29 cellular contexts compared by ENCODE assay signal in the genomic region with DNA sequence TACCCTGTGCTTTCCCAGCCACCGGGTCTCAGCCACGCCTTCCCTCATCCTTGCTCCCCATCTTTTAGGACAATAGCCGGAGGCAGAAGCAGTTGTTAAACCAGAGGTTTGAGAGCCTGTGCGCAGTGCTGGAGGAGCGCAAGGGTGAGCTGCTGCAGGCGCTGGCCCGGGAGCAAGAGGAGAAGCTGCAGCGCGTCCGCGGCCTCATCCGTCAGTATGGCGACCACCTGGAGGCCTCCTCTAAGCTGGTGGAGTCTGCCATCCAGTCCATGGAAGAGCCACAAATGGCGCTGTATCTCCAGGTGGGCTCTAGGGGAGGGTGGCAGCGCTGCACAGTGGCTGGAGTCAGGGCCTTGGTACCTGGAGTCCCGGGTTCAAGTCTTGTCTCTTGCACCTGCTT. TPM values are rescaled to one million over a fixed set of nuclear protein-coding genes. Genes with fewer than 3 reads are reported as not detected.
DNase-seq lines count a peak whose midpoint lies in the region; ATAC-seq, FAIRE-seq and TF ChIP-seq lines count a peak whose summit lies in the region.
"Had no signal": no experiment of that assay in that cellular context is flagged by ENCODE, and none has a peak within 500 bp of the region (broad histone marks: within the 10 kb centered on the region; RNA-seq: fewer than 3 reads in every experiment).

No MANE protein-coding gene starts in this region.

- CTCF ChIA-PET in activated naive CD4-positive, alpha-beta T cell treated with anti-CD3 and anti-CD28 coated beads, Interleukin-2, amount 10 ng/mL, durations not matched to agents 7 days and 5 days (lab: Charles Lee) = interaction anchor here (0.6 to 1.3 kb wide), 2 partner anchors 26 to 62 kb away, joined by 3 to 4 read pairs; no protein-coding TSS in a partner anchor
- CTCF ChIA-PET in K562 (lab: Yijun Ruan, JAX; ENCODE audit: low intra/inter-chr PET ratio) = no interaction called here
- CTCF ChIA-PET in naive thymus-derived CD4-positive, alpha-beta T cell (lab: Charles Lee) = interaction anchor here (0.7 kb wide), 1 partner anchor 348 kb away, joined by 3 read pairs; no protein-coding TSS in a partner anchor

- peak overlapping the region; percentile 1 for H3K27ac Mint-ChIP-seq in activated naive CD4-positive, alpha-beta T cell treated with anti-CD3 and anti-CD28 coated beads, Interleukin-2, amount 10 ng/mL, durations not matched to agents 7 days and 5 days
- H3K27ac Mint-ChIP-seq in naive thymus-derived CD4-positive, alpha-beta T cell = no peak overlapping the region

- H3K36me3 Mint-ChIP-seq in activated naive CD4-positive, alpha-beta T cell treated with anti-CD3 and anti-CD28 coated beads, Interleukin-2, amount 10 ng/mL, durations not matched to agents 7 days and 5 days = peaks cover 8% of the 10 kb centered on the region
- H3K36me3 Mint-ChIP-seq in naive thymus-derived CD4-positive, alpha-beta T cell = peaks cover 4 to 14% (median 8%) of the 10 kb centered on the region in 5 donors

- BruUV-seq in K562 (replicated peaks; lab: Mats Ljungman, UMichigan) = no TSS peak

- H3K27me3 Mint-ChIP-seq in activated naive CD4-positive, alpha-beta T cell treated with anti-CD3 and anti-CD28 coated beads, Interleukin-2, amount 10 ng/mL, durations not matched to agents 7 days and 5 days = peaks cover 49% of the 10 kb centered on the region
- H3K27me3 Mint-ChIP-seq in naive thymus-derived CD4-positive, alpha-beta T cell = peaks cover 13 to 25% (median 19%) of the 10 kb centered on the region in 5 donors

- no peak overlapping the region for H3K4me3 Mint-ChIP-seq in activated naive CD4-positive, alpha-beta T cell treated with anti-CD3 and anti-CD28 coated beads, Interleukin-2, amount 10 ng/mL, durations not matched to agents 7 days and 5 days
- H3K4me3 Mint-ChIP-seq in naive thymus-derived CD4-positive, alpha-beta T cell = peak overlapping the region in 6 of 10 donors; percentile 15 to 59 (median 22)

- no peak for TF ChIP-seq POLR2A in K562 (conservative IDR thresholded peaks at IDR 0.05)

- no peak for FAIRE-seq in K562 (lab: Jason Lieb, UNC)
- FAIRE-seq in pancreas (lab: Jason Lieb, UNC) = no peak
- FAIRE-seq: GM12892 had no signal

- no peak for TF ChIP-seq EP300 in K562 (IDR thresholded peaks at IDR 0.05; ENCODE audit: low read length)

- no peak overlapping the region for H3K4me2 ChIP-seq in K562 (ENCODE audit: insufficient read depth, low read length)

- no peak overlapping the region for H3K4me3 ChIP-seq in K562
- H3K4me3 ChIP-seq in naive thymus-derived CD4-positive, alpha-beta T cell (ENCODE audit: low read length) = no peak overlapping the region
- no peak overlapping the region for H3K4me3 ChIP-seq in psoas muscle
- H3K4me3 ChIP-seq in pancreas = no peak overlapping the region
- H3K4me3 ChIP-seq: SJSA1 had no signal

- POLR2A ChIA-PET in K562 (lab: Yijun Ruan, JAX) = interaction anchor here (0.6 to 1.0 kb wide), 2 partner anchors 177 to 329 kb away, joined by 3 to 4 read pairs; no protein-coding TSS in a partner anchor
- POLR2A ChIA-PET in naive thymus-derived CD4-positive, alpha-beta T cell (lab: Charles Lee) = interaction anchor here (0.5 kb wide), 1 partner anchor 123 kb away, joined by 3 read pairs; the partner anchor contains the start of gene NRBP1

- H3K36me3 ChIP-seq in K562 (ENCODE audit: control insufficient read depth, insufficient read depth, low read length) = peaks cover 15% of the 10 kb centered on the region; the same call in 2 of the 3 replicates
- H3K36me3 ChIP-seq in naive thymus-derived CD4-positive, alpha-beta T cell (ENCODE audit: control insufficient read depth in 2 of 3, insufficient read depth in 3 of 3, low read length in 3 of 3) = peaks cover 0 to 11% (median 0%) of the 10 kb centered on the region in 3 experiments
- peaks cover 0 to 91% of the 10 kb centered on the region in 2 donors for H3K36me3 ChIP-seq in psoas muscle (ENCODE audit: insufficient read depth in 1 of 2, low read depth in 1 of 2)
- no peaks in the 10 kb centered on the region for H3K36me3 ChIP-seq in pancreas

- TF ChIP-seq RAD21 in K562 (CRISPR knock-in tag; conservative IDR thresholded peaks at IDR 0.05 in 1 of 2, IDR thresholded peaks at IDR 0.05 in 1 of 2) = no peak

- H3K4me1 ChIP-seq in K562 (replicated peaks in 1 of 2; ENCODE audit: control insufficient read depth in 2 of 2, insufficient read depth in 2 of 2, low read length in 2 of 2) (peaks cover 0 to 8% of the 10 kb centered on the region in 2 experiments; a peak in 3 of 5 replicates), psoas muscle (peaks cover 23% of the 10 kb centered on the region), pancreas (peaks cover 0 to 11% (median 8%) of the 10 kb centered on the region in 3 donors)
- H3K4me1 ChIP-seq in naive thymus-derived CD4-positive, alpha-beta T cell (ENCODE audit: control insufficient read depth in 2 of 2, insufficient read depth in 2 of 2, low read length in 2 of 2) = peaks cover 0 to 6% of the 10 kb centered on the region in 2 donors
- H3K4me1 ChIP-seq: SJSA1 had no signal

- ATAC-seq in K562 (no peak), psoas muscle (no peak), pancreas (no peak)
- ATAC-seq in naive thymus-derived CD4-positive, alpha-beta T cell = no peak
- ATAC-seq: HCT116, PC-3 had no signal

- H2AFZ ChIP-seq in K562 (ENCODE audit: low read depth, low read length) = no peak overlapping the region

- WGBS in K562 (ENCODE audit: insufficient coverage, low coverage, missing lambda C conversion rate) = 75% methylated on average over 15 of the region's 16 CpGs
- WGBS in psoas muscle, 3 donors = 86 to 89% (median 87%) methylated on average over 16 of the region's 16 CpGs
- WGBS in pancreas, 2 donors = 85 to 87% methylated on average over 16 of the region's 16 CpGs

- H3K9me3 ChIP-seq in K562 (replicated peaks; ENCODE audit: control insufficient read depth, insufficient read depth, low read depth, low read length) = no peaks in the 10 kb centered on the region
- H3K9me3 ChIP-seq in naive thymus-derived CD4-positive, alpha-beta T cell (ENCODE audit: control insufficient read depth in 2 of 3, low read length in 3 of 3) = no peaks in the 10 kb centered on the region
- H3K9me3 ChIP-seq in psoas muscle = no peaks in the 10 kb centered on the region
- no peaks in the 10 kb centered on the region for H3K9me3 ChIP-seq in pancreas
- H3K9me3 ChIP-seq: SJSA1 had no signal

- no peak for DNase-seq in activated naive CD4-positive, alpha-beta T cell treated with anti-CD3 and anti-CD28 coated beads, Interleukin-2, amount 10 ng/mL, durations not matched to agents 7 days and 5 days
- no peak for DNase-seq in activated naive CD4-positive, alpha-beta T cell treated with anti-CD3 and anti-CD28 coated beads, Interleukin-2, amount 50 U/mL, for 16 hours
- DNase-seq in K562 (ENCODE audit: extremely low read depth in 1 of 4, low spot score in 3 of 4) = no peak
- no peak for DNase-seq in naive thymus-derived CD4-positive, alpha-beta T cell
- no peak for DNase-seq in psoas muscle
- no peak for DNase-seq in NCI-H526 (lab: John Stamatoyannopoulos, UW)
- no peak for DNase-seq in NCI-H748 treated with DMSO at 0.1 percent for 48 hours (lab: John Stamatoyannopoulos, UW)
- no peak for DNase-seq in pancreas
- DNase-seq: 8988T; ACHN; DMS153; DND-41; GOT3; NCI-H1092; NCI-H1417 treated with DMSO at 0.1 percent for 48 hours; NCI-H1694 treated with DMSO at 0.1 percent for 48 hours; NCI-H2081 treated with DMSO at 0.1 percent for 48 hours; NCI-H2171; NCI-H524; NCI-H82; NK-92 treated with Interleukin-12 subunit alpha and Interleukin-12 subunit beta, amount 100 ng/mL, for 24 hours; PC-3; Right ventricle myocardium superior had no signal

- no peaks in the 10 kb centered on the region for H3K9me3 Mint-ChIP-seq in activated naive CD4-positive, alpha-beta T cell treated with anti-CD3 and anti-CD28 coated beads, Interleukin-2, amount 10 ng/mL, durations not matched to agents 7 days and 5 days
- H3K9me3 Mint-ChIP-seq in naive thymus-derived CD4-positive, alpha-beta T cell = no peaks in the 10 kb centered on the region
- H3K9me3 Mint-ChIP-seq: IgD-negative memory B cell had no signal

- H3K27ac ChIP-seq in K562 (ENCODE audit: extremely low read depth, low read depth, low read length) = no peak overlapping the region
- no peak overlapping the region for H3K27ac ChIP-seq in naive thymus-derived CD4-positive, alpha-beta T cell (ENCODE audit: low read depth, low read length)
- peak overlapping the region; percentile 21 for H3K27ac ChIP-seq in psoas muscle
- no peak overlapping the region for H3K27ac ChIP-seq in pancreas
- H3K27ac ChIP-seq: SJSA1 had no signal

- H3K79me2 ChIP-seq in K562 (ENCODE audit: control insufficient read depth, insufficient read depth, low read length) = no peaks in the 10 kb centered on the region

- H4K20me1 ChIP-seq in K562 (replicated peaks; ENCODE audit: control insufficient read depth, insufficient read depth, low read length) = no peaks in the 10 kb centered on the region

- peaks cover 9% of the 10 kb centered on the region for H3K4me1 Mint-ChIP-seq in activated naive CD4-positive, alpha-beta T cell treated with anti-CD3 and anti-CD28 coated beads, Interleukin-2, amount 10 ng/mL, durations not matched to agents 7 days and 5 days
- peaks cover 0 to 14% (median 9%) of the 10 kb centered on the region in 7 donors for H3K4me1 Mint-ChIP-seq in naive thymus-derived CD4-positive, alpha-beta T cell

- TF ChIP-seq CTCF in K562 (IDR thresholded peaks at IDR 0.05 in 2 of 3, conservative IDR thresholded peaks at IDR 0.05 in 1 of 3; ENCODE audit: insufficient read depth in 2 of 3, low read depth in 1 of 3, low read length in 3 of 3) (no peak), psoas muscle (IDR thresholded peaks at IDR 0.05) (no peak), pancreas (IDR thresholded peaks at IDR 0.05) (no peak)

- in situ Hi-C loops in K562 (cut with MboI) = no loop called here

- intact Hi-C loops in K562 (cut with micrococcal nuclease) = no loop called here
- intact Hi-C loops in naive thymus-derived CD4-positive, alpha-beta T cell (cut with micrococcal nuclease) = loop anchor here in 1 of 2 donors (10.0 kb wide), 1 partner anchor 461 kb away; the partner anchor contains the start of gene DPYSL5
- intact Hi-C loops in psoas muscle (cut with DNase I) = loop anchor here in 1 of 2 donors (10.0 kb wide), 1 partner anchor 331 kb away; the partner anchor contains the start of gene MAPRE3
- intact Hi-C loops in pancreas (cut with DNase I) = no loop called here

- H3K9ac ChIP-seq in K562 (ENCODE audit: insufficient read depth in 1 of 2, low read depth in 2 of 2, low read length in 2 of 2) = no peak overlapping the region

- no peaks in the 10 kb centered on the region for H3K9me1 ChIP-seq in K562 (ENCODE audit: control insufficient read depth, insufficient read depth, low read length)

- H3K27me3 ChIP-seq in K562 (ENCODE audit: control insufficient read depth in 2 of 2, insufficient read depth in 2 of 2, low read length in 2 of 2) = no peaks in the 10 kb centered on the region
- peaks cover 0 to 6% of the 10 kb centered on the region in 2 donors for H3K27me3 ChIP-seq in naive thymus-derived CD4-positive, alpha-beta T cell (ENCODE audit: control insufficient read depth in 2 of 2, insufficient read depth in 2 of 2, low read length in 2 of 2)
- H3K27me3 ChIP-seq in psoas muscle (ENCODE audit: insufficient read depth in 3 of 3, low read length in 2 of 3) = no peaks in the 10 kb centered on the region
- peaks cover 0 to 12% (median 3%) of the 10 kb centered on the region in 4 donors for H3K27me3 ChIP-seq in pancreas

RNA-seq across cellular contexts. Expression of gene UCN, which starts 2.7 kb away (rescaled TPM):
- total RNA-seq in K562 (2011; cell fraction: chromatin; rRNA removed; ENCODE audit: low replicate concordance) = 2.2 and 3.1 TPM in 2 replicates
- total RNA-seq in K562 (2011; cell fraction: nucleolus; rRNA removed) = 5.2 and 5.7 TPM in 2 replicates
- 1.5 and 2.2 TPM in 2 replicates for total RNA-seq in K562 (2011; cell fraction: nucleoplasm; rRNA removed)
- total RNA-seq in K562 (2014; rRNA removed) = 2.7 and 2.8 TPM in 2 replicates
- 0.25 TPM in 1 of 2 replicates, not detected in the other for total RNA-seq in K562 (2014; rRNA removed; fragmentation: Illumina TruSeq; extraction: Trizol)
- 0.64 and 0.65 TPM in 2 replicates for total RNA-seq in K562 (2015; rRNA removed; fragmentation: Illumina TruSeq; extraction: Trizol)
- total RNA-seq in K562 (2021) = 2.2 and 2.6 TPM in 2 replicates
- 0.43 and 0.53 TPM in 2 replicates for polyA plus RNA-seq in K562 (2011; rRNA removed)
- 0.53 and 3.9 TPM in 2 replicates for polyA plus RNA-seq in K562 (2011; cell fraction: cytosol; rRNA removed)
- 3.2 and 7.5 TPM in 2 replicates for polyA plus RNA-seq in K562 (2011; cell fraction: nucleus; rRNA removed)
- polyA plus RNA-seq in K562 (2012) = 1.1 and 5.5 TPM in 2 replicates
- polyA plus RNA-seq in K562 (2014; fragmentation: Illumina TruSeq; extraction: Trizol) = 0.30 and 0.39 TPM in 2 replicates
- polyA plus RNA-seq in K562 (2014; fragmentation: Nextera tagmentation; extraction: Ambion mirVana) = under 1 TPM; 0.10 to 0.28 TPM
- polyA plus RNA-seq in K562 (2014; rRNA removed) = 0.96 and 1.5 TPM in 2 replicates
- not detected in 2 replicates for polyA minus RNA-seq in K562 (2011; rRNA and poly(A)+ RNA removed)
- 1.1 TPM in 1 of 2 replicates, not detected in the other for polyA minus RNA-seq in K562 (2011; cell fraction: cytosol; rRNA and poly(A)+ RNA removed)
- polyA minus RNA-seq in K562 (2011; cell fraction: nucleus; rRNA and poly(A)+ RNA removed) = 0.89 and 1.8 TPM in 2 replicates
- 1 to 10 TPM; 2.5 to 6.5 (median 4.6) TPM for total RNA-seq in naive thymus-derived CD4-positive, alpha-beta T cell
- polyA plus RNA-seq in naive thymus-derived CD4-positive, alpha-beta T cell = under 1 TPM; 0.35 to 0.81 TPM
- total RNA-seq in psoas muscle = under 1 TPM in 1 of 4 donors, not detected in 3; 0.46 TPM
- polyA plus RNA-seq in psoas muscle = 1 to 10 TPM in 1 of 3 donors, under 1 TPM in 2; 0.26 to 3.6 (median 0.44) TPM
- 1 to 10 TPM in 1 of 6 donors, under 1 TPM in 5; 0.51 to 1.0 (median 0.76) TPM for total RNA-seq in pancreas
- polyA plus RNA-seq in pancreas = 1 to 10 TPM; 2.7 to 4.6 TPM

RNA-seq across cellular contexts. Expression of gene MPV17, which starts 17.4 kb away (rescaled TPM):
- total RNA-seq in K562 (2011; cell fraction: chromatin; rRNA removed; ENCODE audit: low replicate concordance) = 288 and 498 TPM in 2 replicates
- total RNA-seq in K562 (2011; cell fraction: nucleolus; rRNA removed) = 229 and 251 TPM in 2 replicates
- 296 and 427 TPM in 2 replicates for total RNA-seq in K562 (2011; cell fraction: nucleoplasm; rRNA removed)
- 54.7 and 74.5 TPM in 2 replicates for total RNA-seq in K562 (2014; rRNA removed)
- 60.4 and 69.2 TPM in 2 replicates for total RNA-seq in K562 (2014; rRNA removed; fragmentation: Illumina TruSeq; extraction: Trizol)
- total RNA-seq in K562 (2015; rRNA removed; fragmentation: Illumina TruSeq; extraction: Trizol) = 70.2 and 70.9 TPM in 2 replicates
- total RNA-seq in K562 (2021) = 66.8 and 71.2 TPM in 2 replicates
- 140 and 144 TPM in 2 replicates for polyA plus RNA-seq in K562 (2011; rRNA removed)
- 190 and 249 TPM in 2 replicates for polyA plus RNA-seq in K562 (2011; cell fraction: cytosol; rRNA removed)
- 280 and 330 TPM in 2 replicates for polyA plus RNA-seq in K562 (2011; cell fraction: nucleus; rRNA removed)
- polyA plus RNA-seq in K562 (2012) = 99.4 and 107 TPM in 2 replicates
- 107 and 134 TPM in 2 replicates for polyA plus RNA-seq in K562 (2014; fragmentation: Illumina TruSeq; extraction: Trizol)
- polyA plus RNA-seq in K562 (2014; fragmentation: Nextera tagmentation; extraction: Ambion mirVana) = 10 to 100 TPM; 69.8 to 81.8 TPM
- polyA plus RNA-seq in K562 (2014; rRNA removed) = 65.3 and 67.2 TPM in 2 replicates
- 141 and 162 TPM in 2 replicates for polyA minus RNA-seq in K562 (2011; rRNA and poly(A)+ RNA removed)
- polyA minus RNA-seq in K562 (2011; cell fraction: cytosol; rRNA and poly(A)+ RNA removed) = 56.1 and 78.0 TPM in 2 replicates
- polyA minus RNA-seq in K562 (2011; cell fraction: nucleus; rRNA and poly(A)+ RNA removed) = 58.2 and 79.0 TPM in 2 replicates
- total RNA-seq in naive thymus-derived CD4-positive, alpha-beta T cell = 100 to 1,000 TPM in 1 of 5 experiments, 10 to 100 TPM in 4; 55.7 to 119 (median 94.4) TPM
- 100 to 1,000 TPM; 133 to 145 TPM for polyA plus RNA-seq in naive thymus-derived CD4-positive, alpha-beta T cell
- total RNA-seq in psoas muscle = 10 to 100 TPM; 11.9 to 20.9 (median 14.9) TPM
- 10 to 100 TPM; 13.1 to 29.0 (median 14.5) TPM for polyA plus RNA-seq in psoas muscle
- total RNA-seq in pancreas = 10 to 100 TPM; 24.8 to 38.0 (median 32.0) TPM
- polyA plus RNA-seq in pancreas = 10 to 100 TPM; 57.3 to 71.8 TPM

RNA-seq across cellular contexts. Expression of gene TRIM54, which starts 23.3 kb away (rescaled TPM):
- 0.32 TPM in 1 of 2 replicates, not detected in the other for total RNA-seq in K562 (2011; cell fraction: chromatin; rRNA removed; ENCODE audit: low replicate concordance)
- total RNA-seq in K562 (2011; cell fraction: nucleolus; rRNA removed) = not detected in 2 replicates
- total RNA-seq in K562 (2011; cell fraction: nucleoplasm; rRNA removed) = not detected in 2 replicates
- total RNA-seq in K562 (2014; rRNA removed) = not detected in 2 replicates
- total RNA-seq in K562 (2014; rRNA removed; fragmentation: Illumina TruSeq; extraction: Trizol) = not detected in 2 replicates
- not detected in 2 replicates for total RNA-seq in K562 (2015; rRNA removed; fragmentation: Illumina TruSeq; extraction: Trizol)
- total RNA-seq in K562 (2021) = not detected in 2 replicates
- polyA plus RNA-seq in K562 (2011; rRNA removed) = not detected in 2 replicates
- polyA plus RNA-seq in K562 (2011; cell fraction: cytosol; rRNA removed) = not detected in 2 replicates
- 0.08 TPM in 1 of 2 replicates, not detected in the other for polyA plus RNA-seq in K562 (2011; cell fraction: nucleus; rRNA removed)
- 0.08 TPM in 1 of 2 replicates, not detected in the other for polyA plus RNA-seq in K562 (2012)
- polyA plus RNA-seq in K562 (2014; fragmentation: Illumina TruSeq; extraction: Trizol) = not detected in 2 replicates
- not detected for polyA plus RNA-seq in K562 (2014; fragmentation: Nextera tagmentation; extraction: Ambion mirVana)
- polyA plus RNA-seq in K562 (2014; rRNA removed) = not detected in 2 replicates
- not detected in 2 replicates for polyA minus RNA-seq in K562 (2011; rRNA and poly(A)+ RNA removed)
- not detected in 2 replicates for polyA minus RNA-seq in K562 (2011; cell fraction: cytosol; rRNA and poly(A)+ RNA removed)
- polyA minus RNA-seq in K562 (2011; cell fraction: nucleus; rRNA and poly(A)+ RNA removed) = not detected in 2 replicates
- total RNA-seq in naive thymus-derived CD4-positive, alpha-beta T cell = not detected
- not detected for polyA plus RNA-seq in naive thymus-derived CD4-positive, alpha-beta T cell
- 100 to 1,000 TPM; 387 to 784 (median 462) TPM for total RNA-seq in psoas muscle
- polyA plus RNA-seq in psoas muscle = 100 to 1,000 TPM; 136 to 315 (median 282) TPM
- 1 to 10 TPM in 1 of 6 donors, under 1 TPM in 5; 0.08 to 1.1 (median 0.33) TPM for total RNA-seq in pancreas
- polyA plus RNA-seq in pancreas = under 1 TPM; 0.27 to 0.31 TPM
- total RNA-seq: RPMI7951, SJSA1 had no signal
- polyA plus RNA-seq: BJ, IgD-negative memory B cell had no signal

RNA-seq across cellular contexts. Expression of gene DNAJC5G, which starts 30.3 kb away (rescaled TPM):
- total RNA-seq in K562 (2011; cell fraction: chromatin; rRNA removed; ENCODE audit: low replicate concordance) = 0.35 TPM in 1 of 2 replicates, not detected in the other
- not detected in 2 replicates for total RNA-seq in K562 (2011; cell fraction: nucleolus; rRNA removed)
- not detected in 2 replicates for total RNA-seq in K562 (2011; cell fraction: nucleoplasm; rRNA removed)
- total RNA-seq in K562 (2014; rRNA removed) (not detected in 2 replicates), K562 (2014; rRNA removed; fragmentation: Illumina TruSeq; extraction: Trizol) (not detected in 2 replicates), K562 (2015; rRNA removed; fragmentation: Illumina TruSeq; extraction: Trizol) (not detected in 2 replicates), K562 (2021) (not detected in 2 replicates), psoas muscle (not detected), pancreas (under 1 TPM in 1 of 6 donors, not detected in 5; 0.06 TPM)
- polyA plus RNA-seq in K562 (2011; rRNA removed) (not detected in 2 replicates), K562 (2014; fragmentation: Illumina TruSeq; extraction: Trizol) (not detected in 2 replicates), K562 (2014; fragmentation: Nextera tagmentation; extraction: Ambion mirVana) (not detected), K562 (2014; rRNA removed) (0.43 TPM in 1 of 2 replicates, not detected in the other), psoas muscle (not detected), pancreas (under 1 TPM in 1 of 2 donors, not detected in 1; 0.34 TPM)
- not detected in 2 replicates for polyA plus RNA-seq in K562 (2011; cell fraction: cytosol; rRNA removed)
- polyA plus RNA-seq in K562 (2011; cell fraction: nucleus; rRNA removed) = 0.15 and 0.37 TPM in 2 replicates
- polyA plus RNA-seq in K562 (2012) = 0.08 TPM in 1 of 2 replicates, not detected in the other
- not detected in 2 replicates for polyA minus RNA-seq in K562 (2011; rRNA and poly(A)+ RNA removed)
- polyA minus RNA-seq in K562 (2011; cell fraction: cytosol; rRNA and poly(A)+ RNA removed) = not detected in 2 replicates
- not detected in 2 replicates for polyA minus RNA-seq in K562 (2011; cell fraction: nucleus; rRNA and poly(A)+ RNA removed)
- not detected for total RNA-seq in naive thymus-derived CD4-positive, alpha-beta T cell
- not detected for polyA plus RNA-seq in naive thymus-derived CD4-positive, alpha-beta T cell
- total RNA-seq: PC-3, RPMI7951, SJSA1 had no signal
- polyA plus RNA-seq: BJ, IgD-negative memory B cell had no signal

RNA-seq across cellular contexts. Expression of gene SLC30A3, which starts 42.7 kb away (rescaled TPM):
- total RNA-seq in K562 (2011; cell fraction: chromatin; rRNA removed; ENCODE audit: low replicate concordance) = 4.4 and 10.5 TPM in 2 replicates
- total RNA-seq in K562 (2011; cell fraction: nucleolus; rRNA removed) = 4.5 and 6.7 TPM in 2 replicates
- total RNA-seq in K562 (2011; cell fraction: nucleoplasm; rRNA removed) = 6.2 and 8.4 TPM in 2 replicates
- 0.68 and 2.4 TPM in 2 replicates for total RNA-seq in K562 (2014; rRNA removed)
- 0.10 and 0.36 TPM in 2 replicates for total RNA-seq in K562 (2014; rRNA removed; fragmentation: Illumina TruSeq; extraction: Trizol)
- total RNA-seq in K562 (2015; rRNA removed; fragmentation: Illumina TruSeq; extraction: Trizol) = 0.41 and 0.58 TPM in 2 replicates
- 2.0 and 2.2 TPM in 2 replicates for total RNA-seq in K562 (2021)
- 1.2 and 3.1 TPM in 2 replicates for polyA plus RNA-seq in K562 (2011; rRNA removed)
- 5.3 and 8.9 TPM in 2 replicates for polyA plus RNA-seq in K562 (2011; cell fraction: cytosol; rRNA removed)
- polyA plus RNA-seq in K562 (2011; cell fraction: nucleus; rRNA removed) = 12.9 and 17.5 TPM in 2 replicates
- polyA plus RNA-seq in K562 (2012) = 1.6 and 2.0 TPM in 2 replicates
- polyA plus RNA-seq in K562 (2014; fragmentation: Illumina TruSeq; extraction: Trizol) = 1.1 and 2.2 TPM in 2 replicates
- under 1 TPM in 1 of 2 experiments, not detected in 1; 0.03 TPM for polyA plus RNA-seq in K562 (2014; fragmentation: Nextera tagmentation; extraction: Ambion mirVana)
- polyA plus RNA-seq in K562 (2014; rRNA removed) = 2.3 and 2.7 TPM in 2 replicates
- polyA minus RNA-seq in K562 (2011; rRNA and poly(A)+ RNA removed) = 1.2 and 1.4 TPM in 2 replicates
- 2.7 and 3.5 TPM in 2 replicates for polyA minus RNA-seq in K562 (2011; cell fraction: cytosol; rRNA and poly(A)+ RNA removed)
- polyA minus RNA-seq in K562 (2011; cell fraction: nucleus; rRNA and poly(A)+ RNA removed) = 1.9 and 2.3 TPM in 2 replicates
- under 1 TPM in 1 of 5 experiments, not detected in 4; 0.29 TPM for total RNA-seq in naive thymus-derived CD4-positive, alpha-beta T cell
- under 1 TPM in 1 of 2 donors, not detected in 1; 0.56 TPM for polyA plus RNA-seq in naive thymus-derived CD4-positive, alpha-beta T cell
- total RNA-seq in psoas muscle = under 1 TPM in 3 of 4 donors, not detected in 1; 0.10 to 0.92 (median 0.34) TPM
- under 1 TPM; 0.03 to 0.16 (median 0.09) TPM for polyA plus RNA-seq in psoas muscle
- total RNA-seq in pancreas = under 1 TPM in 1 of 6 donors, not detected in 5; 0.12 TPM
- under 1 TPM in 1 of 2 donors, not detected in 1; 0.15 TPM for polyA plus RNA-seq in pancreas
- total RNA-seq: RPMI7951, SJSA1 had no signal
- polyA plus RNA-seq: IgD-negative memory B cell had no signal

Comparison
In these comparisons a context has a peak if more than half of its experiments do, and no peak if none do; other contexts are left out.
1. RNA of gene TRIM54, which starts 23.3 kb away (total RNA-seq): 387 to 784 TPM in psoas muscle; 0.08 to 1.1 TPM in pancreas, 0.32 TPM in K562 and not detected in naive thymus-derived CD4-positive, alpha-beta T cell; every median in the first group is over 100 times any median in the second.